1 cellular context compared by ENCODE assay signal in the genomic region with DNA sequence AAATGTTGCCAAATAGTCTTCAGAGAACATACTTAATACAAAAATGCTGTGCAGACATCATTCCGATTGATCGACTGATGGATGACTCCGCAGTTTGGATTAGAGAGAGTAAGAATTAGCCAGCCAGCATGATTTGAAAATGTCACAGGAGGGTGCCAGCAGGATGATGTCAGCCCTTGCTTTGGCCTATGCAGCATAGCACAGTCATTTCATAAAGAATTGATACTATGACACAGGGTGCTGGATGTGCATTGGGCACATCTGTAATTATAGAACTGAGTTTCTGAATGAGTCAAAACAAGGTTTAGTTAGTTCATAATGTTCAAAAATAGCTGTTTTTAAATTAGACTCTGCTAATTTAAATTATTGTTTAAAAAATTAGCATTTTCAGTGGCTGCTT.
TF ChIP-seq lines count a peak whose summit lies in the region.

No MANE protein-coding gene starts in this region.

TF ChIP-seq in GM23338, 12 proteins besides CTCF, POLR2A, EP300 and RAD21 (continued from another document):
- TF ChIP-seq JUNB (IDR thresholded peaks at IDR 0.05; ENCODE audit: unreplicated experiment) (no peak), EZH2 (IDR thresholded peaks at IDR 0.05; ENCODE audit: low read depth, unreplicated experiment) (no peak), POLR2AphosphoS5 (IDR thresholded peaks at IDR 0.05; ENCODE audit: low read depth) (no peak), ZNF114 (CRISPR knock-in tag; IDR thresholded peaks at IDR 0.05) (no peak), NANOG (IDR thresholded peaks at IDR 0.05; ENCODE audit: borderline replicate concordance) (no peak)
- TF ChIP-seq, protein P1, sequence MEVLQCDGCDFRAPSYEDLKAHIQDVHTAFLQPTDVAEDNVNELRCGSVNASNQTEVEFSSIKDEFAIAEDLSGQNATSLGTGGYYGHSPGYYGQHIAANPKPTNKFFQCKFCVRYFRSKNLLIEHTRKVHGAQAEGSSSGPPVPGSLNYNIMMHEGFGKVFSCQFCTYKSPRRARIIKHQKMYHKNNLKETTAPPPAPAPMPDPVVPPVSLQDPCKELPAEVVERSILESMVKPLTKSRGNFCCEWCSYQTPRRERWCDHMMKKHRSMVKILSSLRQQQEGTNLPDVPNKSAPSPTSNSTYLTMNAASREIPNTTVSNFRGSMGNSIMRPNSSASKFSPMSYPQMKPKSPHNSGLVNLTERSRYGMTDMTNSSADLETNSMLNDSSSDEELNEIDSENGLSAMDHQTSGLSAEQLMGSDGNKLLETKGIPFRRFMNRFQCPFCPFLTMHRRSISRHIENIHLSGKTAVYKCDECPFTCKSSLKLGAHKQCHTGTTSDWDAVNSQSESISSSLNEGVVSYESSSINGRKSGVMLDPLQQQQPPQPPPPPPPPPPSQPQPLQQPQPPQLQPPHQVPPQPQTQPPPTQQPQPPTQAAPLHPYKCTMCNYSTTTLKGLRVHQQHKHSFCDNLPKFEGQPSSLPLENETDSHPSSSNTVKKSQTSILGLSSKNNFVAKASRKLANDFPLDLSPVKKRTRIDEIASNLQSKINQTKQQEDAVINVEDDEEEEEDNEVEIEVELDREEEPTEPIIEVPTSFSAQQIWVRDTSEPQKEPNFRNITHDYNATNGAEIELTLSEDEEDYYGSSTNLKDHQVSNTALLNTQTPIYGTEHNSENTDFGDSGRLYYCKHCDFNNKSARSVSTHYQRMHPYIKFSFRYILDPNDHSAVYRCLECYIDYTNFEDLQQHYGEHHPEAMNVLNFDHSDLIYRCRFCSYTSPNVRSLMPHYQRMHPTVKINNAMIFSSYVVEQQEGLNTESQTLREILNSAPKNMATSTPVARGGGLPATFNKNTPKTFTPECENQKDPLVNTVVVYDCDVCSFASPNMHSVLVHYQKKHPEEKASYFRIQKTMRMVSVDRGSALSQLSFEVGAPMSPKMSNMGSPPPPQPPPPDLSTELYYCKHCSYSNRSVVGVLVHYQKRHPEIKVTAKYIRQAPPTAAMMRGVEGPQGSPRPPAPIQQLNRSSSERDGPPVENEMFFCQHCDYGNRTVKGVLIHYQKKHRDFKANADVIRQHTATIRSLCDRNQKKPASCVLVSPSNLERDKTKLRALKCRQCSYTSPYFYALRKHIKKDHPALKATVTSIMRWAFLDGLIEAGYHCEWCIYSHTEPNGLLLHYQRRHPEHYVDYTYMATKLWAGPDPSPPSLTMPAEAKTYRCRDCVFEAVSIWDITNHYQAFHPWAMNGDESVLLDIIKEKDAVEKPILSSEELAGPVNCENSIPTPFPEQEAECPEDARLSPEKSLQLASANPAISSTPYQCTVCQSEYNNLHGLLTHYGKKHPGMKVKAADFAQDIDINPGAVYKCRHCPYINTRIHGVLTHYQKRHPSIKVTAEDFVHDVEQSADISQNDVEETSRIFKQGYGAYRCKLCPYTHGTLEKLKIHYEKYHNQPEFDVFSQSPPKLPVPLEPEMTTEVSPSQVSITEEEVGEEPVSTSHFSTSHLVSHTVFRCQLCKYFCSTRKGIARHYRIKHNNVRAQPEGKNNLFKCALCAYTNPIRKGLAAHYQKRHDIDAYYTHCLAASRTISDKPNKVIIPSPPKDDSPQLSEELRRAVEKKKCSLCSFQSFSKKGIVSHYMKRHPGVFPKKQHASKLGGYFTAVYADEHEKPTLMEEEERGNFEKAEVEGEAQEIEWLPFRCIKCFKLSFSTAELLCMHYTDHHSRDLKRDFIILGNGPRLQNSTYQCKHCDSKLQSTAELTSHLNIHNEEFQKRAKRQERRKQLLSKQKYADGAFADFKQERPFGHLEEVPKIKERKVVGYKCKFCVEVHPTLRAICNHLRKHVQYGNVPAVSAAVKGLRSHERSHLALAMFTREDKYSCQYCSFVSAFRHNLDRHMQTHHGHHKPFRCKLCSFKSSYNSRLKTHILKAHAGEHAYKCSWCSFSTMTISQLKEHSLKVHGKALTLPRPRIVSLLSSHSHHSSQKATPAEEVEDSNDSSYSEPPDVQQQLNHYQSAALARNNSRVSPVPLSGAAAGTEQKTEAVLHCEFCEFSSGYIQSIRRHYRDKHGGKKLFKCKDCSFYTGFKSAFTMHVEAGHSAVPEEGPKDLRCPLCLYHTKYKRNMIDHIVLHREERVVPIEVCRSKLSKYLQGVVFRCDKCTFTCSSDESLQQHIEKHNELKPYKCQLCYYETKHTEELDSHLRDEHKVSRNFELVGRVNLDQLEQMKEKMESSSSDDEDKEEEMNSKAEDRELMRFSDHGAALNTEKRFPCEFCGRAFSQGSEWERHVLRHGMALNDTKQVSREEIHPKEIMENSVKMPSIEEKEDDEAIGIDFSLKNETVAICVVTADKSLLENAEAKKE (CRISPR knock-in tag; IDR thresholded peaks at IDR 0.05) = no peak
